In genomic region chr2:221318751-221319150, GRCh38 we compare ENCODE assay signal across 24 cellular contexts.
"Had no signal": no experiment of that assay in that cellular context is flagged by ENCODE, and none has a peak within 500 bp of the region (broad histone marks: within the 10 kb centered on the region; RNA-seq: fewer than 3 reads in every experiment).

No MANE protein-coding gene starts in this region.

- H3K4me3 ChIP-seq: adrenal gland, body of pancreas, SK-N-MC had no signal

- H3K27me3 ChIP-seq: adrenal gland, body of pancreas had no signal

- H3K27ac ChIP-seq: adrenal gland, body of pancreas, SK-N-MC, VCaP had no signal

- H3K36me3 ChIP-seq: adrenal gland had no signal

- DNase-seq: activated CD4-positive, alpha-beta memory T cell treated with anti-CD3 and anti-CD28 coated beads, Interleukin-2, amount 10 ng/mL, durations not matched to agents 7 days and 5 days; activated CD4-positive, alpha-beta T cell treated with anti-CD3 and anti-CD28 coated beads, Interleukin-2, amount 50 U/mL, for 1 hour; activated CD4-positive, CD25-positive, alpha-beta regulatory T cell; activated naive CD4-positive, alpha-beta T cell treated with anti-CD3 and anti-CD28 coated beads, Interleukin-2, amount 50 U/mL, for 16 hours; activated naive CD8-positive, alpha-beta T cell treated with anti-CD3 and anti-CD28 coated beads, Interleukin-2, amount 10 ng/mL, durations not matched to agents 7 days and 5 days; activated T-cell treated with anti-CD3 and anti-CD28 coated beads for 4 hours; activated T-cell treated with anti-CD3 and anti-CD28 coated beads, Interleukin-2, amount 50 U/mL, for 48 hours; adrenal gland; anterior cingulate cortex; body of pancreas; Kasumi-1; NCI-H1048; NCI-H146; NCI-H187 treated with DMSO at 0.1 percent for 48 hours; NCI-H2081 treated with DMSO at 0.1 percent for 48 hours; NCI-H2227 treated with DMSO at 0.1 percent for 48 hours; NCI-H446 treated with DMSO at 0.1 percent for 48 hours; NCI-H524 treated with DMSO at 0.1 percent for 48 hours; NCI-H748 treated with DMSO at 0.1 percent for 48 hours; T-cell; T-helper 2 cell; T1000 had no signal

- ATAC-seq: body of pancreas, T-cell had no signal

- H3K9me3 ChIP-seq: adrenal gland, body of pancreas had no signal

- H3K4me1 ChIP-seq: adrenal gland had no signal
